In genomic region chr15:80152180-80152895, GRCh38 we compare ENCODE assay signal across 8 cellular contexts.
DNase-seq lines count a peak whose midpoint lies in the region; ATAC-seq and TF ChIP-seq lines count a peak whose summit lies in the region.

No MANE protein-coding gene starts in this region.

- H4K20me1 ChIP-seq in OCI-LY1 (ENCODE audit: insufficient read depth, low read length), result no peaks in the 10 kb centered on the region

- 0 out of 2 replicates have a peak overlapping the region, but pooled peaks have one; percentile 53 for H2AFZ ChIP-seq in OCI-LY1 (ENCODE audit: low read length)

- H3K79me2 ChIP-seq in OCI-LY1 (ENCODE audit: insufficient read depth, low read length), result no peaks in the 10 kb centered on the region

- H3F3A ChIP-seq in OCI-LY1 (ENCODE audit: insufficient read depth, low read length), result no peaks in the 10 kb centered on the region

- peak overlapping the region; percentile 80 for H3K27ac ChIP-seq in C4-2B
- no peak overlapping the region for H3K27ac ChIP-seq in OCI-LY1 (ENCODE audit: low read depth, low read length, poor library complexity, severe bottlenecking)

- no peaks in the 10 kb centered on the region for H3K36me3 ChIP-seq in OCI-LY1 (ENCODE audit: insufficient read depth, low read length)

- no peaks in the 10 kb centered on the region for H3K27me3 ChIP-seq in OCI-LY1 (ENCODE audit: insufficient read depth, low read length)

- peaks cover 8% of the 10 kb centered on the region for H3K4me1 ChIP-seq in OCI-LY1 (ENCODE audit: insufficient read depth, low read length, severe bottlenecking)

- no peaks in the 10 kb centered on the region for H3K9me2 ChIP-seq in OCI-LY1 (ENCODE audit: low read depth, low read length)

- H3K9me3 ChIP-seq in OCI-LY1 (ENCODE audit: low read length), result no peaks in the 10 kb centered on the region

- peak overlapping the region; percentile 82 for H3K4me3 ChIP-seq in OCI-LY1 (ENCODE audit: low read depth, low read length, poor library complexity, severe bottlenecking)

- peak overlapping the region; percentile 74 for H3K4me2 ChIP-seq in OCI-LY1 (ENCODE audit: low read length)

- no peak for TF ChIP-seq CTCF in C4-2B (conservative IDR thresholded peaks at IDR 0.05)
- no peak for TF ChIP-seq CTCF in OCI-LY1 (IDR thresholded peaks at IDR 0.05; ENCODE audit: low read length)

- H3K9ac ChIP-seq in OCI-LY1 (ENCODE audit: low read length), result peak overlapping the region; percentile 52; the same call in 1 of the 2 replicates

- ATAC-seq in GM19455 (IDR thresholded peaks at IDR 0.05; ENCODE audit: unreplicated experiment), result peak; percentile 54

- DNase-seq in HS-5 (ENCODE audit: low read depth), result peak; percentile 40
- peak; percentile 79 for DNase-seq in activated T-cell treated with anti-CD3 and anti-CD28 coated beads for 1 hour (ENCODE audit: low read depth)
- DNase-seq in epidermal melanocyte (ENCODE audit: insufficient read length, low spot score), result peak; percentile 87
- peak; percentile 78 for DNase-seq in midbrain (lab: John Stamatoyannopoulos, UW)
- DNase-seq in stimulated activated CD8-positive, alpha-beta memory T cell treated with anti-CD3 and anti-CD28 coated beads, Interleukin-15, amount 100 ng/mL, for 24 hours (ENCODE audit: low read depth), result peak; percentile 73
